In genomic region chr2:46372475-46372874, GRCh38 we compare ENCODE assay signal across 1 cellular context.
TF ChIP-seq lines count a peak whose summit lies in the region.

No MANE protein-coding gene starts in this region.

TF ChIP-seq in liver, 16 proteins besides CTCF, POLR2A, EP300 and RAD21 (continued from another document):
- TF ChIP-seq, protein P1, sequence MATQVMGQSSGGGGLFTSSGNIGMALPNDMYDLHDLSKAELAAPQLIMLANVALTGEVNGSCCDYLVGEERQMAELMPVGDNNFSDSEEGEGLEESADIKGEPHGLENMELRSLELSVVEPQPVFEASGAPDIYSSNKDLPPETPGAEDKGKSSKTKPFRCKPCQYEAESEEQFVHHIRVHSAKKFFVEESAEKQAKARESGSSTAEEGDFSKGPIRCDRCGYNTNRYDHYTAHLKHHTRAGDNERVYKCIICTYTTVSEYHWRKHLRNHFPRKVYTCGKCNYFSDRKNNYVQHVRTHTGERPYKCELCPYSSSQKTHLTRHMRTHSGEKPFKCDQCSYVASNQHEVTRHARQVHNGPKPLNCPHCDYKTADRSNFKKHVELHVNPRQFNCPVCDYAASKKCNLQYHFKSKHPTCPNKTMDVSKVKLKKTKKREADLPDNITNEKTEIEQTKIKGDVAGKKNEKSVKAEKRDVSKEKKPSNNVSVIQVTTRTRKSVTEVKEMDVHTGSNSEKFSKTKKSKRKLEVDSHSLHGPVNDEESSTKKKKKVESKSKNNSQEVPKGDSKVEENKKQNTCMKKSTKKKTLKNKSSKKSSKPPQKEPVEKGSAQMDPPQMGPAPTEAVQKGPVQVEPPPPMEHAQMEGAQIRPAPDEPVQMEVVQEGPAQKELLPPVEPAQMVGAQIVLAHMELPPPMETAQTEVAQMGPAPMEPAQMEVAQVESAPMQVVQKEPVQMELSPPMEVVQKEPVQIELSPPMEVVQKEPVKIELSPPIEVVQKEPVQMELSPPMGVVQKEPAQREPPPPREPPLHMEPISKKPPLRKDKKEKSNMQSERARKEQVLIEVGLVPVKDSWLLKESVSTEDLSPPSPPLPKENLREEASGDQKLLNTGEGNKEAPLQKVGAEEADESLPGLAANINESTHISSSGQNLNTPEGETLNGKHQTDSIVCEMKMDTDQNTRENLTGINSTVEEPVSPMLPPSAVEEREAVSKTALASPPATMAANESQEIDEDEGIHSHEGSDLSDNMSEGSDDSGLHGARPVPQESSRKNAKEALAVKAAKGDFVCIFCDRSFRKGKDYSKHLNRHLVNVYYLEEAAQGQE (IDR thresholded peaks at IDR 0.05): no peak
